ENCODE assay signal across 27 cellular contexts in the genomic region with DNA sequence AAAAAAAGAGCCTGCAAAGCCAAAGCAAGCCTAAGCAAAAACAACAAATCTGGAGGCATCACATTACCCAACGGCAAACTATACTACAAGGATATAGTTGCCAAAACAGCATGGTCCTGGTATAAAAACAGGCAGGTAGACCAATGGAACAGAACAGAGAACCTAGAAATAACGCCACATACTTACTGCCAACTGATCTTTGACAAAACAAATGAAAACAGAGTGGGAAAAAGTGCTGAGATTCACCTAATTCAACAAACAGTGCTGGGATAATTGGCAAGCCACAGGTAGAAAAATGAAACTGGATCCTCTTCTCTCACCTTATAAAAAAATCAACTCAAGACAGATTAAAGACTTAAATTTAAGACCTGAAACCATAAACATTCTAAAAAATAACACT.
"Had no signal": no experiment of that assay in that cellular context is flagged by ENCODE, and none has a peak within 500 bp of the region (broad histone marks: within the 10 kb centered on the region; RNA-seq: fewer than 3 reads in every experiment).

No MANE protein-coding gene starts in this region.

- H3K36me3 ChIP-seq: thoracic aorta, thyroid gland, upper lobe of left lung, upper lobe of right lung, uterus had no signal

- ATAC-seq: stimulated activated effector memory CD8-positive, alpha-beta T cell treated with anti-CD3 and anti-CD28 coated beads, Interleukin-12 subunit alpha, Interleukin-12 subunit beta, amount 100 ng/mL, for 72 hours; stimulated activated memory B cell treated with anti-CD40 and anti-IgM and Interleukin-4, amounts not matched to agents 10 μg/mL and 1 μg/mL and 100 μg/mL, for 72 hours; stimulated activated naive B cell treated with anti-CD40 and anti-IgM and Interleukin-4, amounts not matched to agents 10 μg/mL and 1 μg/mL and 100 μg/mL, for 72 hours; stimulated activated naive CD8-positive, alpha-beta T cell treated with anti-CD3 and anti-CD28 coated beads, Interleukin-15, amount 100 ng/mL, for 72 hours; stimulated activated naive CD8-positive, alpha-beta T cell treated with anti-CD3 and anti-CD28 coated beads, Interleukin-15, Interleukin-2, amounts not matched to agents 100 U/mL and 50 U/mL, for 24 hours; upper lobe of right lung had no signal

- H3K4me3 ChIP-seq: stomach, suprapubic skin, testis, thoracic aorta, thyroid gland, tibial artery, tibial nerve, transverse colon, upper lobe of left lung, upper lobe of right lung, uterus, vagina had no signal

- FAIRE-seq: urothelium cell line had no signal

- H3K27me3 ChIP-seq: stomach, suprapubic skin, testis, thyroid gland, tibial artery, tibial nerve, transverse colon, upper lobe of left lung, upper lobe of right lung, uterus, vagina had no signal

- H3K27ac ChIP-seq: stomach, suprapubic skin, testis, thoracic aorta, thyroid gland, tibial artery, tibial nerve, transverse colon, upper lobe of left lung, upper lobe of right lung, uterus, vagina had no signal

- DNase-seq: stimulated activated CD4-positive, alpha-beta T cell treated with anti-CD3 and anti-CD28 coated beads, Interleukin-2, amount 100 ng/mL, for 48 hours; stimulated activated CD4-positive, alpha-beta T cell treated with anti-CD3 and anti-CD28 coated beads, Interleukin-4, amount 100 ng/mL, for 1 hour; stimulated activated CD4-positive, alpha-beta T cell treated with anti-CD3 and anti-CD28 coated beads, Interleukin-4, amount 100 ng/mL, for 24 hours; stimulated activated CD4-positive, alpha-beta T cell treated with anti-CD3 and anti-CD28 coated beads, Interleukin-4, amount 100 ng/mL, for 4 hours; stimulated activated CD8-positive, alpha-beta memory T cell treated with anti-CD3 and anti-CD28 coated beads, Interleukin-4, amount 100 ng/mL, for 48 hours; stimulated activated naive B cell treated with anti-CD40 and anti-IgM and Interleukin-4, amounts not matched to agents 10 μg/mL and 1 μg/mL and 100 μg/mL, for 72 hours; stimulated activated naive CD4-positive, alpha-beta T cell; stimulated activated naive CD4-positive, alpha-beta T cell treated with Interleukin-2 at 50 U/mL for 16 hours; stimulated activated naive CD8-positive, alpha-beta T cell treated with anti-CD3 and anti-CD28 coated beads, Interleukin-15, amount 100 ng/mL, for 72 hours; stimulated activated naive CD8-positive, alpha-beta T cell treated with anti-CD3 and anti-CD28 coated beads, Interleukin-15, Interleukin-2, amounts not matched to agents 100 U/mL and 50 U/mL, for 24 hours; stomach; substantia nigra; testis; thyroid gland; tibial artery; transverse colon; trophoblast cell; upper lobe of left lung; upper lobe of right lung; uterus had no signal

- H3K9me3 ChIP-seq: testis, thyroid gland had no signal

- H3K4me1 ChIP-seq: stomach, suprapubic skin, testis, thyroid gland, tibial artery, tibial nerve, transverse colon, upper lobe of left lung, upper lobe of right lung, uterus, vagina had no signal
